ENCODE assay signal across 13 cellular contexts in the genomic region with DNA sequence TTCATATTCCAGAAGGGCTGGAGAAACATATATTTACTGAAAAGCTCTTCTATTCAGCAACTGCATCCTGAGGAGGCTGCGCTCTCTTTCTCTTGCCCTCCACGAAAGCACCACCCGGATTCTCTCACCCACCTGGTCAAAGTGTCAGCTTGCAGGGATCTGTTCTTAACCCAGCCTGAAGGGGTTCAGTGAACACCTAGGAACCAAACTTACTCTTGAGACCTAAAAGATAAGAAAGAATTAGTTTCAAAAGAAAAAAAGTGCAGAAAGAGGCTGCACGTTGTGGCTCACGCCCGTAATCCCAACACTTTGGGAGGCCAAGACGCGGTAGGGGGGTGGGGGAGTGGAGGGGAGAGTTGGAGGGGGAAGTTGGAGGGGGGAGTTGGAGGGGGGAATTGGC. TPM values are rescaled to one million over a fixed set of nuclear protein-coding genes. Genes with fewer than 3 reads are reported as not detected.
A peak's percentile ranks its signal among the peaks of the same experiment; 100 is the strongest.
DNase-seq lines count a peak whose midpoint lies in the region; ATAC-seq and TF ChIP-seq lines count a peak whose summit lies in the region.
"Had no signal": no experiment of that assay in that cellular context is flagged by ENCODE, and none has a peak within 500 bp of the region (broad histone marks: within the 10 kb centered on the region; RNA-seq: fewer than 3 reads in every experiment).

No MANE protein-coding gene starts in this region.

- peak overlapping the region; percentile 45 for H3K4me3 ChIP-seq in iPS-18c (ENCODE audit: insufficient read depth, low read depth, low read length)
- H3K4me3 ChIP-seq in upper lobe of left lung: peak overlapping the region in 3 of 4 donors; percentile 30 to 43 (median 42)
- H3K4me3 ChIP-seq: MG63 had no signal

- peaks cover 29% of the 10 kb centered on the region for H3K27me3 Mint-ChIP-seq in activated T-helper 17 cell treated with anti-CD3 and anti-CD28 coated beads, Interleukin-2, amount 50 U/mL, for 72 hours

- no peaks in the 10 kb centered on the region for H3K36me3 ChIP-seq in upper lobe of left lung
- H3K36me3 ChIP-seq: MG63 had no signal

- H3K27ac Mint-ChIP-seq in activated T-helper 17 cell treated with anti-CD3 and anti-CD28 coated beads, Interleukin-2, amount 50 U/mL, for 72 hours: peak overlapping the region; percentile 88

- no peak overlapping the region for H3K27ac ChIP-seq in upper lobe of left lung

- H3K9me3 Mint-ChIP-seq in activated T-helper 17 cell treated with anti-CD3 and anti-CD28 coated beads, Interleukin-2, amount 50 U/mL, for 72 hours: no peaks in the 10 kb centered on the region

- TF ChIP-seq POLR2A in upper lobe of left lung (IDR thresholded peaks at IDR 0.05): no peak

- H3K27me3 ChIP-seq in upper lobe of left lung: no peaks in the 10 kb centered on the region
- H3K27me3 ChIP-seq: MG63 had no signal

- no peaks in the 10 kb centered on the region for H3K9me3 ChIP-seq in iPS-18c (ENCODE audit: control insufficient read depth, insufficient read depth, low read length)
- H3K9me3 ChIP-seq in upper lobe of left lung: no peaks in the 10 kb centered on the region
- H3K9me3 ChIP-seq: MG63 had no signal

- no peak for TF ChIP-seq EP300 in upper lobe of left lung (IDR thresholded peaks at IDR 0.05)

- no peak for ATAC-seq in activated T-helper 17 cell treated with anti-CD3 and anti-CD28 coated beads, Interleukin-2, amount 50 U/mL, for 72 hours (replicated peaks)
- ATAC-seq in upper lobe of left lung (ENCODE audit: low FRiP score in 2 of 2) (no peak), HG02852 (IDR thresholded peaks at IDR 0.05; ENCODE audit: unreplicated experiment) (no peak)

- 7 to 10% methylated on average over 8 of the region's 8 CpGs for WGBS in upper lobe of left lung, 2 donors

- no peak for TF ChIP-seq CTCF in upper lobe of left lung (IDR thresholded peaks at IDR 0.05)

- H3K4me3 Mint-ChIP-seq in activated T-helper 17 cell treated with anti-CD3 and anti-CD28 coated beads, Interleukin-2, amount 50 U/mL, for 72 hours: peak overlapping the region; percentile 82

- H3K4me1 Mint-ChIP-seq in activated T-helper 17 cell treated with anti-CD3 and anti-CD28 coated beads, Interleukin-2, amount 50 U/mL, for 72 hours: no peaks in the 10 kb centered on the region

- H3K4me1 ChIP-seq in upper lobe of left lung: peaks cover 0 to 9% (median 4%) of the 10 kb centered on the region in 4 donors

- peaks cover 10% of the 10 kb centered on the region for H3K36me3 Mint-ChIP-seq in activated T-helper 17 cell treated with anti-CD3 and anti-CD28 coated beads, Interleukin-2, amount 50 U/mL, for 72 hours (ENCODE audit: low read depth)

- peak; percentile 8 for DNase-seq in stimulated activated CD4-positive, alpha-beta T cell treated with anti-CD3 and anti-CD28 coated beads, Interleukin-1b, Interleukin-23, amount 100 ng/mL, for 48 hours
- DNase-seq in stimulated activated CD4-positive, alpha-beta T cell treated with anti-CD3 and anti-CD28 coated beads, Interleukin-12 subunit alpha, Interleukin-12 subunit beta, amount 100 ng/mL, for 4 hours: no peak
- DNase-seq in upper lobe of left lung: no peak
- DNase-seq in foreskin melanocyte: no peak
- no peak for DNase-seq in NCI-H2029 treated with DMSO at 0.1 percent for 48 hours (lab: John Stamatoyannopoulos, UW)
- DNase-seq: DND-41; effector CD4-positive, alpha-beta T cell; MG63 had no signal

RNA-seq across cellular contexts. Expression of gene GPX5, which starts 18.5 kb away (rescaled TPM):
- total RNA-seq in activated T-helper 17 cell treated with anti-CD3 and anti-CD28 coated beads, Interleukin-2, amount 50 U/mL, for 72 hours: not detected
- not detected for total RNA-seq in upper lobe of left lung
- total RNA-seq: renal cortical epithelial cell, urinary bladder had no signal

RNA-seq across cellular contexts. Expression of gene GPX6, which starts 28.6 kb away (rescaled TPM):
- not detected for total RNA-seq in activated T-helper 17 cell treated with anti-CD3 and anti-CD28 coated beads, Interleukin-2, amount 50 U/mL, for 72 hours
- not detected for total RNA-seq in upper lobe of left lung
- total RNA-seq: renal cortical epithelial cell, urinary bladder had no signal
